In genomic region chr10:111725035-111725434, GRCh38 we compare ENCODE assay signal across 23 cellular contexts.
"Had no signal": no experiment of that assay in that cellular context is flagged by ENCODE, and none has a peak within 500 bp of the region (broad histone marks: within the 10 kb centered on the region; RNA-seq: fewer than 3 reads in every experiment).

No MANE protein-coding gene starts in this region.

- H3K27me3 ChIP-seq: foreskin keratinocyte, heart left ventricle, pancreas, spleen, transverse colon had no signal

- H3K27me3 Mint-ChIP-seq: naive B cell; stimulated activated naive B cell treated with anti-CD40 and anti-IgM and Interleukin-4, amounts not matched to agents 10 μg/mL and 1 μg/mL and 100 μg/mL, for 72 hours; stimulated activated naive CD8-positive, alpha-beta T cell treated with anti-CD3 and anti-CD28 coated beads, Interleukin-15, amount 100 ng/mL, for 72 hours had no signal

- H3K4me3 ChIP-seq: coronary artery, heart left ventricle, pancreas, psoas muscle, spleen, thoracic aorta, transverse colon had no signal

- H3K27ac ChIP-seq: coronary artery, foreskin keratinocyte, heart left ventricle, pancreas, psoas muscle, thoracic aorta, transverse colon had no signal

- H3K36me3 Mint-ChIP-seq: naive B cell; stimulated activated naive B cell treated with anti-CD40 and anti-IgM and Interleukin-4, amounts not matched to agents 10 μg/mL and 1 μg/mL and 100 μg/mL, for 72 hours had no signal

- H3K4me1 Mint-ChIP-seq: endodermal cell; naive B cell; nephron; stimulated activated naive B cell treated with anti-CD40 and anti-IgM and Interleukin-4, amounts not matched to agents 10 μg/mL and 1 μg/mL and 100 μg/mL, for 72 hours; stimulated activated naive CD8-positive, alpha-beta T cell treated with anti-CD3 and anti-CD28 coated beads, Interleukin-15, amount 100 ng/mL, for 72 hours had no signal

- DNase-seq: effector CD4-positive, alpha-beta T cell; endodermal cell; erythroblast; foreskin keratinocyte; heart left ventricle; hippocampal formation; left colon; mesendoderm; naive B cell; occipital lobe; pancreas; psoas muscle; spleen; stimulated activated CD4-positive, alpha-beta T cell treated with anti-CD3 and anti-CD28 coated beads, Interleukin-2, amount 100 ng/mL, for 24 hours; stimulated activated CD4-positive, alpha-beta T cell treated with anti-CD3 and anti-CD28 coated beads, Interleukin-4, amount 100 ng/mL, for 4 hours; stimulated activated naive B cell treated with anti-CD40 and anti-IgM and Interleukin-4, amounts not matched to agents 10 μg/mL and 1 μg/mL and 100 μg/mL, for 72 hours; stimulated activated naive CD8-positive, alpha-beta T cell treated with anti-CD3 and anti-CD28 coated beads, Interleukin-15, amount 100 ng/mL, for 72 hours; transverse colon had no signal

- FAIRE-seq: endothelial cell of umbilical vein, pancreas had no signal

- H3K27ac Mint-ChIP-seq: endodermal cell; stimulated activated naive B cell treated with anti-CD40 and anti-IgM and Interleukin-4, amounts not matched to agents 10 μg/mL and 1 μg/mL and 100 μg/mL, for 72 hours; stimulated activated naive CD8-positive, alpha-beta T cell treated with anti-CD3 and anti-CD28 coated beads, Interleukin-15, amount 100 ng/mL, for 72 hours had no signal

- ATAC-seq: foreskin keratinocyte; heart left ventricle; left colon; pancreas; psoas muscle; sciatic nerve; stimulated activated naive B cell treated with anti-CD40 and anti-IgM and Interleukin-4, amounts not matched to agents 10 μg/mL and 1 μg/mL and 100 μg/mL, for 72 hours; stimulated activated naive CD8-positive, alpha-beta T cell treated with anti-CD3 and anti-CD28 coated beads, Interleukin-15, amount 100 ng/mL, for 72 hours had no signal

- H3K4me1 ChIP-seq: foreskin keratinocyte, heart left ventricle, pancreas, psoas muscle, spleen, transverse colon had no signal

- H3K9me3 Mint-ChIP-seq: endodermal cell; naive B cell; stimulated activated naive B cell treated with anti-CD40 and anti-IgM and Interleukin-4, amounts not matched to agents 10 μg/mL and 1 μg/mL and 100 μg/mL, for 72 hours; stimulated activated naive CD8-positive, alpha-beta T cell treated with anti-CD3 and anti-CD28 coated beads, Interleukin-15, amount 100 ng/mL, for 72 hours had no signal

- H3K9me3 ChIP-seq: pancreas, psoas muscle, spleen, thoracic aorta, transverse colon had no signal

- H3K36me3 ChIP-seq: heart left ventricle, pancreas, spleen, thoracic aorta, transverse colon had no signal

- H3K4me3 Mint-ChIP-seq: endodermal cell; naive B cell; nephron; stimulated activated naive B cell treated with anti-CD40 and anti-IgM and Interleukin-4, amounts not matched to agents 10 μg/mL and 1 μg/mL and 100 μg/mL, for 72 hours; stimulated activated naive CD8-positive, alpha-beta T cell treated with anti-CD3 and anti-CD28 coated beads, Interleukin-15, amount 100 ng/mL, for 72 hours had no signal
